Comparison of ENCODE assay signal across 11 cellular contexts in the genomic region with DNA sequence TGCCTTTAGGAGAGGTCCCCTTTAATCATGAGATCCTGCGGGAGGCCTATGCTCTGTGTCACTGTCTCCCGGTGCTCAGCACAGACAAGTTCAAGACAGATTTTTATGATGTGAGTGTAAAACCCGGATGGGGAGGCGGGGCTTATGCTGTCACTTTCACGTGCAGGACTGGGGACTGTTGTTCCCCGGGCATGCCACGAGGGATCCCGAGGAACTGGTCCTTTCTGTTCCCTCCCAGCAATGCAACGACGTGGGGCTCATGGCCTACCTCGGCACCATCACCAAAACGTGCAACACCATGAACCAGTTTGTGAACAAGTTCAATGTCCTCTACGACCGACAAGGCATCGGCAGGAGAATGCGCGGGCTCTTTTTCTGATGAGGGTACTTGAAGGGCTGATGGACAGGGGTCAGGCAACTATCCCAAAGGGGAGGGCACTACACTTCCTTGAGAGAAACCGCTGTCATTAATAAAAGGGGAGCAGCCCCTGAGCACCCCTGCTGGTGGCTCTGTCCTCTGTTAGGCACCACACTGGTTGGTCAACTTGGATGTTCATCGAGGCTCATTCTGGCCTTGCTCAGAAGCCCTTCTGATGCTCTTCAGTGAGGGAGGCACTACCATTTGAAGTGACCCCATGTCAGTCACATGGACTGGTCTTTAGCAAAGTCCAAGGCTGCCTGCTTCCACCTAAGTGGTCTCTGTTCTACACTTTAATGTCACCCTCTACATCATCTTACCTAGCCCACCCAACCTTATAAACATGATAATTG. TPM values are rescaled to one million over a fixed set of nuclear protein-coding genes. Genes with fewer than 3 reads are reported as not detected.
A peak's percentile ranks its signal among the peaks of the same experiment; 100 is the strongest.
DNase-seq lines count a peak whose midpoint lies in the region; ATAC-seq, FAIRE-seq and TF ChIP-seq lines count a peak whose summit lies in the region.
"Had no signal": no experiment of that assay in that cellular context is flagged by ENCODE, and none has a peak within 500 bp of the region (broad histone marks: within the 10 kb centered on the region; RNA-seq: fewer than 3 reads in every experiment).

No MANE protein-coding gene starts in this region.

- H3K27me3 Mint-ChIP-seq in activated CD4-positive, alpha-beta T cell treated with anti-CD3 and anti-CD28 coated beads, Interleukin-2, amount 10 ng/mL, durations not matched to agents 24 days and 14 days, result no peaks in the 10 kb centered on the region
- H3K27me3 Mint-ChIP-seq in astrocyte (ENCODE audit: low read depth, unreplicated experiment) (no peaks in the 10 kb centered on the region), neural progenitor cell (ENCODE audit: insufficient read depth, low read depth) (peaks cover 12% of the 10 kb centered on the region)

- TF ChIP-seq CTCF in astrocyte (IDR thresholded peaks at IDR 0.05; ENCODE audit: insufficient read depth, low read depth, low read length) (no peak), neural progenitor cell (IDR thresholded peaks at IDR 0.05) (no peak)

- peaks cover 58% of the 10 kb centered on the region for H3K4me1 ChIP-seq in astrocyte (ENCODE audit: insufficient read depth, low read length)
- H3K4me1 ChIP-seq in neural progenitor cell, result peaks cover 3% of the 10 kb centered on the region

- H3K27me3 ChIP-seq in astrocyte (ENCODE audit: insufficient read depth, low read length) (no peaks in the 10 kb centered on the region), neural progenitor cell (no peaks in the 10 kb centered on the region)

- H3K9me3 Mint-ChIP-seq in activated CD4-positive, alpha-beta T cell treated with anti-CD3 and anti-CD28 coated beads, Interleukin-2, amount 10 ng/mL, durations not matched to agents 24 days and 14 days, result no peaks in the 10 kb centered on the region
- H3K9me3 Mint-ChIP-seq in astrocyte (ENCODE audit: unreplicated experiment) (no peaks in the 10 kb centered on the region), neural progenitor cell (no peaks in the 10 kb centered on the region)

- H3K4me3 ChIP-seq in astrocyte (ENCODE audit: insufficient read depth, low read depth, low read length) (no peak overlapping the region), neural progenitor cell (no peak overlapping the region)

- no peak for ATAC-seq in HG03442 (IDR thresholded peaks at IDR 0.05; ENCODE audit: unreplicated experiment)
- ATAC-seq in GM19328 (IDR thresholded peaks at IDR 0.05; ENCODE audit: unreplicated experiment), result no peak

- peaks cover 57% of the 10 kb centered on the region for H3K36me3 ChIP-seq in astrocyte (ENCODE audit: insufficient read depth, low read length)
- peaks cover 6% of the 10 kb centered on the region for H3K36me3 ChIP-seq in neural progenitor cell

- peak overlapping the region; percentile 28 for H3K27ac Mint-ChIP-seq in activated CD4-positive, alpha-beta T cell treated with anti-CD3 and anti-CD28 coated beads, Interleukin-2, amount 10 ng/mL, durations not matched to agents 24 days and 14 days
- peak overlapping the region; percentile 53 for H3K27ac Mint-ChIP-seq in astrocyte (ENCODE audit: unreplicated experiment)
- H3K27ac Mint-ChIP-seq in neural progenitor cell, result no peak overlapping the region

- intact Hi-C loops in activated CD4-positive, alpha-beta T cell treated with anti-CD3 and anti-CD28 coated beads, Interleukin-2, amount 10 ng/mL, durations not matched to agents 24 days and 14 days (cut with micrococcal nuclease), result no loop called here

- H3K4me2 ChIP-seq in astrocyte (ENCODE audit: low read length) (peak overlapping the region; percentile 94), neural progenitor cell (no peak overlapping the region)

- H2AFZ ChIP-seq in astrocyte (ENCODE audit: low read depth, low read length) (no peak overlapping the region), neural progenitor cell (replicated peaks) (no peak overlapping the region)

- peaks cover 50% of the 10 kb centered on the region for H4K20me1 ChIP-seq in astrocyte (ENCODE audit: insufficient read depth, low read length)
- H4K20me1 ChIP-seq in neural progenitor cell (ENCODE audit: low read depth), result peaks cover 40% of the 10 kb centered on the region

- H3K4me1 Mint-ChIP-seq in activated CD4-positive, alpha-beta T cell treated with anti-CD3 and anti-CD28 coated beads, Interleukin-2, amount 10 ng/mL, durations not matched to agents 24 days and 14 days, result peaks cover 35% of the 10 kb centered on the region
- H3K4me1 Mint-ChIP-seq in astrocyte (ENCODE audit: low read depth, unreplicated experiment) (peaks cover 11% of the 10 kb centered on the region), neural progenitor cell (peaks cover 23% of the 10 kb centered on the region)

- no peak for FAIRE-seq in astrocyte (lab: Jason Lieb, UNC)
- FAIRE-seq: colon had no signal

- no peak overlapping the region for H3K4me3 Mint-ChIP-seq in activated CD4-positive, alpha-beta T cell treated with anti-CD3 and anti-CD28 coated beads, Interleukin-2, amount 10 ng/mL, durations not matched to agents 24 days and 14 days
- H3K4me3 Mint-ChIP-seq in astrocyte (ENCODE audit: unreplicated experiment), result peak overlapping the region; percentile 40
- H3K4me3 Mint-ChIP-seq in neural progenitor cell, result peak overlapping the region; percentile 80

- H3F3A ChIP-seq in neural progenitor cell (ENCODE audit: low read depth), result peaks cover 89% of the 10 kb centered on the region

- H3K79me2 ChIP-seq in astrocyte (ENCODE audit: insufficient read depth, low read length) (peaks cover 73% of the 10 kb centered on the region), neural progenitor cell (ENCODE audit: low read depth) (peaks cover 34% of the 10 kb centered on the region)

- DNase-seq in activated CD4-positive, alpha-beta T cell treated with anti-CD3 and anti-CD28 coated beads, Interleukin-2, amount 10 ng/mL, durations not matched to agents 24 days and 14 days, result peak; percentile 64
- DNase-seq in activated CD4-positive, alpha-beta T cell treated with anti-CD3 and anti-CD28 coated beads for 1 hour, result no peak
- DNase-seq in LHCN-M2 (ENCODE audit: low read depth), result peak; percentile 36
- no peak for DNase-seq in astrocyte (ENCODE audit: low read depth)
- peak; percentile 15 for DNase-seq in neural progenitor cell (ENCODE audit: low spot score)
- DNase-seq in DMS79 treated with DMSO at 0.1 percent for 48 hours (lab: John Stamatoyannopoulos, UW), result no peak
- DNase-seq: stimulated activated CD4-positive, alpha-beta T cell treated with anti-CD3 and anti-CD28 coated beads, Interleukin-4, amount 100 ng/mL, for 4 hours; T-helper 1 cell had no signal

- peaks cover 62% of the 10 kb centered on the region for H3K36me3 Mint-ChIP-seq in activated CD4-positive, alpha-beta T cell treated with anti-CD3 and anti-CD28 coated beads, Interleukin-2, amount 10 ng/mL, durations not matched to agents 24 days and 14 days (ENCODE audit: low read depth)
- H3K36me3 Mint-ChIP-seq in astrocyte (ENCODE audit: low read depth, unreplicated experiment), result peaks cover 31% of the 10 kb centered on the region
- peaks cover 38% of the 10 kb centered on the region for H3K36me3 Mint-ChIP-seq in neural progenitor cell

- no peaks in the 10 kb centered on the region for H3K9me3 ChIP-seq in astrocyte (ENCODE audit: insufficient read depth, low read depth, low read length)
- no peaks in the 10 kb centered on the region for H3K9me3 ChIP-seq in neural progenitor cell (ENCODE audit: low read depth)

- H3K9ac ChIP-seq in astrocyte (ENCODE audit: low read length) (peak overlapping the region; percentile 25), neural progenitor cell (no peak overlapping the region)

- H3K27ac ChIP-seq in astrocyte (ENCODE audit: low read depth, low read length) (peak overlapping the region; percentile 47), neural progenitor cell (peak overlapping the region; percentile 54)

RNA-seq across cellular contexts. Expression of gene COPS6, which starts 2.8 kb away (rescaled TPM):
- total RNA-seq in activated CD4-positive, alpha-beta T cell treated with anti-CD3 and anti-CD28 coated beads, Interleukin-2, amount 10 ng/mL, durations not matched to agents 24 days and 14 days, result 109 and 114 TPM in 2 replicates
- total RNA-seq in LHCN-M2 (2014; rRNA removed), result 96.6 and 100 TPM in 2 replicates
- 304 TPM for polyA plus RNA-seq in LHCN-M2 (2012)
- 87.9 and 95.3 TPM in 2 replicates for total RNA-seq in astrocyte
- 42.2 and 63.9 TPM in 2 replicates for total RNA-seq in neural progenitor cell (ENCODE audit: low replicate concordance)

RNA-seq across cellular contexts. Expression of gene MCM7, which starts 9.6 kb away (rescaled TPM):
- total RNA-seq in activated CD4-positive, alpha-beta T cell treated with anti-CD3 and anti-CD28 coated beads, Interleukin-2, amount 10 ng/mL, durations not matched to agents 24 days and 14 days, result 464 and 469 TPM in 2 replicates
- total RNA-seq in LHCN-M2 (2014; rRNA removed) (283 and 290 TPM in 2 replicates), astrocyte (39.7 and 55.2 TPM in 2 replicates), neural progenitor cell (ENCODE audit: low replicate concordance) (206 and 297 TPM in 2 replicates)
- polyA plus RNA-seq in LHCN-M2 (2012), result 149 TPM

RNA-seq across cellular contexts. Expression of gene AP4M1, which starts 9.8 kb away (rescaled TPM):
- total RNA-seq in activated CD4-positive, alpha-beta T cell treated with anti-CD3 and anti-CD28 coated beads, Interleukin-2, amount 10 ng/mL, durations not matched to agents 24 days and 14 days, result 13.5 and 16.4 TPM in 2 replicates
- total RNA-seq in LHCN-M2 (2014; rRNA removed) (53.1 and 59.9 TPM in 2 replicates), astrocyte (14.7 and 15.5 TPM in 2 replicates), neural progenitor cell (ENCODE audit: low replicate concordance) (15.3 and 15.4 TPM in 2 replicates)
- 37.7 TPM for polyA plus RNA-seq in LHCN-M2 (2012)

RNA-seq across cellular contexts. Expression of gene ZNF3, which starts 10.1 kb away (rescaled TPM):
- total RNA-seq in activated CD4-positive, alpha-beta T cell treated with anti-CD3 and anti-CD28 coated beads, Interleukin-2, amount 10 ng/mL, durations not matched to agents 24 days and 14 days, result 21.5 and 23.3 TPM in 2 replicates
- total RNA-seq in LHCN-M2 (2014; rRNA removed) (31.0 and 32.9 TPM in 2 replicates), astrocyte (24.0 TPM in 2 replicates), neural progenitor cell (ENCODE audit: low replicate concordance) (56.0 and 73.6 TPM in 2 replicates)
- polyA plus RNA-seq in LHCN-M2 (2012), result 15.7 TPM

RNA-seq across cellular contexts. Expression of gene TAF6, which starts 27.6 kb away (rescaled TPM):
- total RNA-seq in activated CD4-positive, alpha-beta T cell treated with anti-CD3 and anti-CD28 coated beads, Interleukin-2, amount 10 ng/mL, durations not matched to agents 24 days and 14 days, result 68.4 and 71.5 TPM in 2 replicates
- total RNA-seq in LHCN-M2 (2014; rRNA removed), result 98.4 and 106 TPM in 2 replicates
- 72.7 TPM for polyA plus RNA-seq in LHCN-M2 (2012)
- total RNA-seq in astrocyte, result 35.7 and 47.0 TPM in 2 replicates
- total RNA-seq in neural progenitor cell (ENCODE audit: low replicate concordance), result 66.1 and 88.3 TPM in 2 replicates

Comparison
In these comparisons a context has a peak if more than half of its experiments do, and no peak if none do; other contexts are left out.
1. DNase-seq: peak in activated CD4-positive, alpha-beta T cell treated with anti-CD3 and anti-CD28 coated beads, Interleukin-2, amount 10 ng/mL, durations not matched to agents 24 days and 14 days (single experiment), LHCN-M2 (single experiment) and neural progenitor cell (single experiment); none in activated CD4-positive, alpha-beta T cell treated with anti-CD3 and anti-CD28 coated beads for 1 hour (single experiment), astrocyte (single experiment) and DMS79 treated with DMSO at 0.1 percent for 48 hours (single experiment).